ENCODE assay signal across 13 cellular contexts in the genomic region with DNA sequence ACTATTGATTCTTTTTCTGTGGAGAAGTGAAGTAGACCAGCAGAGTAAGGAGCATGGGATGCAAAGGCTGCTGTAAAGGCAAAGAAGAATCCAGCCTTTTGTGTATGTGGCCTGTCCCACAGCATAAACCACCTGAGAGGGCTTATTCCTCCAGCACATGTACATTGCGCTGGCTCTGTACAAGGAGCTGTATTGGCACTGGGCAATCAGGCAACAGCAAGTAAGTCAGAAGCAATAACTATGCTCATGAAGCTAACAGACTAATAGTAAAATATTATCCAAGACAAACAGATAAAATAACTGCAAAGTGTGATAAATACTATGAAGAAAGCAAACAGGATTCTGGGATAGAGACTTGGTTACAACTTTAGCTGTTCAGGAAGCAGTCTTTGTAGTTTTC.
"Had no signal": no experiment of that assay in that cellular context is flagged by ENCODE, and none has a peak within 500 bp of the region (broad histone marks: within the 10 kb centered on the region; RNA-seq: fewer than 3 reads in every experiment).

No MANE protein-coding gene starts in this region.

- DNase-seq: activated CD4-positive, alpha-beta T cell treated with anti-CD3 and anti-CD28 coated beads, Interleukin-2, amount 50 U/mL, for 4 hours; activated CD4-positive, CD25-positive, alpha-beta regulatory T cell treated with anti-CD3 and anti-CD28 coated beads, Interleukin-2, amount 50 U/mL, for 72 hours; activated effector memory CD4-positive, alpha-beta T cell treated with anti-CD3 and anti-CD28 coated beads, Interleukin-2, amount 50 U/mL, for 16 hours; activated T-cell treated with anti-CD3 and anti-CD28 coated beads, Interleukin-2, amount 50 U/mL, for 4 hours; amniotic stem cell; dorsolateral prefrontal cortex; esophagus squamous epithelium; gastrocnemius medialis; sigmoid colon; stimulated activated CD4-positive, alpha-beta T cell treated with anti-CD3 and anti-CD28 coated beads, Interleukin-12 subunit alpha, Interleukin-12 subunit beta, amount 100 ng/mL, for 4 hours; stimulated activated naive CD4-positive, alpha-beta T cell treated with Interleukin-2 at 50 U/mL for 16 hours; T-helper 17 cell had no signal

- H3K27me3 ChIP-seq: dorsolateral prefrontal cortex, esophagus squamous epithelium, gastrocnemius medialis, sigmoid colon had no signal

- H3K27ac ChIP-seq: dorsolateral prefrontal cortex, gastrocnemius medialis, sigmoid colon had no signal

- H3K4me3 ChIP-seq: dorsolateral prefrontal cortex, esophagus squamous epithelium, gastrocnemius medialis, sigmoid colon had no signal

- H3K36me3 ChIP-seq: esophagus squamous epithelium, gastrocnemius medialis, sigmoid colon had no signal

- H3K9me3 ChIP-seq: esophagus squamous epithelium, gastrocnemius medialis, sigmoid colon had no signal

- FAIRE-seq: urothelium cell line had no signal
